In genomic region chr13:44267203-44267602, GRCh38 we compare ENCODE assay signal across 24 cellular contexts.
"Had no signal": no experiment of that assay in that cellular context is flagged by ENCODE, and none has a peak within 500 bp of the region (broad histone marks: within the 10 kb centered on the region; RNA-seq: fewer than 3 reads in every experiment).

No MANE protein-coding gene starts in this region.

- FAIRE-seq: colon, frontal cortex had no signal

- H3K9me3 ChIP-seq: adrenal gland, breast epithelium, sigmoid colon, testis, upper lobe of left lung had no signal

- H3K4me1 Mint-ChIP-seq: activated CD4-positive, alpha-beta T cell treated with anti-CD3 and anti-CD28 coated beads, Interleukin-2, amount 10 ng/mL, durations not matched to agents 7 days and 5 days; activated CD8-positive, alpha-beta memory T cell treated with anti-CD3 and anti-CD28 coated beads, Interleukin-2, amount 10 ng/mL, durations not matched to agents 7 days and 5 days; central memory CD8-positive, alpha-beta T cell had no signal

- H3K27ac Mint-ChIP-seq: activated CD4-positive, alpha-beta T cell treated with anti-CD3 and anti-CD28 coated beads, Interleukin-2, amount 10 ng/mL, durations not matched to agents 7 days and 5 days; activated CD8-positive, alpha-beta memory T cell treated with anti-CD3 and anti-CD28 coated beads, Interleukin-2, amount 10 ng/mL, durations not matched to agents 7 days and 5 days; activated CD8-positive, alpha-beta T cell treated with anti-CD3 and anti-CD28 coated beads for 36 hours; activated naive CD4-positive, alpha-beta T cell treated with anti-CD3 and anti-CD28 coated beads, Interleukin-2, amount 50 U/mL, for 72 hours; stimulated activated naive B cell treated with anti-CD40 and anti-IgM and Interleukin-4, amounts not matched to agents 10 μg/mL and 1 μg/mL and 100 μg/mL, for 72 hours; T-helper 1 cell treated with Interleukin-12 subunit alpha and Interleukin-12 subunit beta and Interleukin-4 antibody, amounts not matched to agents 30 μg/mL and 1 μg/mL, for 36 hours had no signal

- H2AFZ ChIP-seq: hepatocyte had no signal

- H3K4me1 ChIP-seq: breast epithelium had no signal

- H3K4me3 ChIP-seq: adrenal gland, breast epithelium, hepatocyte, sigmoid colon, testis, upper lobe of left lung had no signal

- H3K27ac ChIP-seq: adrenal gland, breast epithelium, hepatocyte, sigmoid colon, testis, upper lobe of left lung had no signal

- H3K27me3 ChIP-seq: adrenal gland, breast epithelium, hepatocyte, sigmoid colon, testis, upper lobe of left lung had no signal

- H3K4me3 Mint-ChIP-seq: activated CD4-positive, alpha-beta T cell treated with anti-CD3 and anti-CD28 coated beads, Interleukin-2, amount 10 ng/mL, durations not matched to agents 7 days and 5 days; activated CD8-positive, alpha-beta memory T cell treated with anti-CD3 and anti-CD28 coated beads, Interleukin-2, amount 10 ng/mL, durations not matched to agents 7 days and 5 days; activated CD8-positive, alpha-beta T cell treated with anti-CD3 and anti-CD28 coated beads for 36 hours; central memory CD8-positive, alpha-beta T cell; nephron; stimulated activated naive B cell treated with anti-CD40 and anti-IgM and Interleukin-4, amounts not matched to agents 10 μg/mL and 1 μg/mL and 100 μg/mL, for 72 hours; T-helper 1 cell treated with Interleukin-12 subunit alpha and Interleukin-12 subunit beta and Interleukin-4 antibody, amounts not matched to agents 30 μg/mL and 1 μg/mL, for 36 hours had no signal

- H3K4me2 ChIP-seq: hepatocyte had no signal

- DNase-seq: activated CD4-positive, alpha-beta T cell treated with anti-CD3 and anti-CD28 coated beads, Interleukin-2, amount 10 ng/mL, durations not matched to agents 7 days and 5 days; activated CD8-positive, alpha-beta memory T cell treated with anti-CD3 and anti-CD28 coated beads, Interleukin-2, amount 10 ng/mL, durations not matched to agents 7 days and 5 days; activated CD8-positive, alpha-beta T cell treated with anti-CD3 and anti-CD28 coated beads for 36 hours; activated gamma-delta T cell; activated T-cell treated with anti-CD3 and anti-CD28 coated beads for 4 hours; adrenal gland; glutamatergic neuron; left ventricle myocardium superior; occipital lobe; retina; sigmoid colon; stimulated activated CD4-positive, alpha-beta T cell treated with anti-CD3 and anti-CD28 coated beads, Interleukin-2, amount 100 ng/mL, for 48 hours; stimulated activated CD8-positive, alpha-beta memory T cell treated with anti-CD3 and anti-CD28 coated beads, Interleukin-4, amount 100 ng/mL, for 48 hours; stimulated activated naive B cell treated with anti-CD40 and anti-IgM and Interleukin-4, amounts not matched to agents 10 μg/mL and 1 μg/mL and 100 μg/mL, for 72 hours; testis; upper lobe of left lung had no signal

- H3K79me2 ChIP-seq: hepatocyte had no signal

- H3K36me3 Mint-ChIP-seq: activated CD8-positive, alpha-beta memory T cell treated with anti-CD3 and anti-CD28 coated beads, Interleukin-2, amount 10 ng/mL, durations not matched to agents 7 days and 5 days; activated naive CD4-positive, alpha-beta T cell treated with anti-CD3 and anti-CD28 coated beads, Interleukin-2, amount 50 U/mL, for 72 hours; stimulated activated naive B cell treated with anti-CD40 and anti-IgM and Interleukin-4, amounts not matched to agents 10 μg/mL and 1 μg/mL and 100 μg/mL, for 72 hours had no signal

- H3K36me3 ChIP-seq: adrenal gland, breast epithelium, sigmoid colon, upper lobe of left lung had no signal

- H3K9me3 Mint-ChIP-seq: activated CD4-positive, alpha-beta T cell treated with anti-CD3 and anti-CD28 coated beads, Interleukin-2, amount 10 ng/mL, durations not matched to agents 7 days and 5 days; activated CD8-positive, alpha-beta T cell treated with anti-CD3 and anti-CD28 coated beads for 36 hours; central memory CD8-positive, alpha-beta T cell; nephron had no signal
